Comparison of ENCODE assay signal across 21 cellular contexts in genomic region chr2:203252851-203253250, GRCh38. TPM values are rescaled to one million over a fixed set of nuclear protein-coding genes. Genes with fewer than 3 reads are reported as not detected.
DNase-seq lines count a peak whose midpoint lies in the region; ATAC-seq and TF ChIP-seq lines count a peak whose summit lies in the region.
"Had no signal": no experiment of that assay in that cellular context is flagged by ENCODE, and none has a peak within 500 bp of the region (broad histone marks: within the 10 kb centered on the region; RNA-seq: fewer than 3 reads in every experiment).

No MANE protein-coding gene starts in this region.

- no peaks in the 10 kb centered on the region for H3K27me3 ChIP-seq in mesenchymal stem cell (ENCODE audit: control insufficient read depth in 1 of 2, insufficient read depth in 1 of 2, low read length in 2 of 2)
- H3K27me3 ChIP-seq in testis, result no peaks in the 10 kb centered on the region

- intact Hi-C loops in testis (cut with DNase I; ENCODE audit: low total_unique reads), result no loop called here

- H3K27ac ChIP-seq in mesenchymal stem cell (ENCODE audit: low read length, poor library complexity, severe bottlenecking), result no peak overlapping the region
- H3K27ac ChIP-seq in testis, result peak overlapping the region; percentile 80 to 89
- H3K27ac ChIP-seq: C4-2B, GM23248, PC-9 had no signal

- in situ Hi-C loops in KBM-7 (cut with MboI; ENCODE audit: low pct_unique_long_range_greater_than_20kb, low sequenced_read_pairs), result no loop called here

- no peak overlapping the region for H3K18ac ChIP-seq in mesenchymal stem cell (ENCODE audit: low read depth in 1 of 2, low read length in 2 of 2)

- CTCF ChIA-PET in activated CD8-positive, alpha-beta memory T cell treated with anti-CD3 and anti-CD28 coated beads, Interleukin-2, amount 10 ng/mL, durations not matched to agents 7 days and 5 days (lab: Charles Lee), result no interaction called here

- H3K4me1 ChIP-seq in mesenchymal stem cell (ENCODE audit: control insufficient read depth, insufficient read depth, low read depth, low read length) (no peaks in the 10 kb centered on the region), testis (peaks cover 49% of the 10 kb centered on the region)
- H3K4me1 ChIP-seq: HAP-1 had no signal

- H2BK5ac ChIP-seq in mesenchymal stem cell (ENCODE audit: low read depth, low read length, poor library complexity, severe bottlenecking), result no peak overlapping the region

- H3K4me3 ChIP-seq in mesenchymal stem cell (ENCODE audit: insufficient read depth in 1 of 2, low read depth in 1 of 2, low read length in 2 of 2) (no peak overlapping the region), testis (no peak overlapping the region)
- H3K4me3 ChIP-seq: GM23248, HAP-1, K562, PC-9 had no signal

- H3K4me2 ChIP-seq in mesenchymal stem cell (ENCODE audit: low read length, poor library complexity, severe bottlenecking), result no peak overlapping the region
- H3K4me2 ChIP-seq: PC-9 had no signal

- H3K23ac ChIP-seq in mesenchymal stem cell (ENCODE audit: low read length in 2 of 2), result no peak overlapping the region

- TF ChIP-seq CTCF in testis (IDR thresholded peaks at IDR 0.05), result no peak

- H2BK15ac ChIP-seq in mesenchymal stem cell (ENCODE audit: low read depth, poor library complexity, severe bottlenecking), result no peak overlapping the region

- WGBS in mesenchymal stem cell, result 97% methylated on average over 12 of the region's 12 CpGs
- WGBS in testis, 2 donors, result 92 to 94% methylated on average over 12 of the region's 12 CpGs

- no peak overlapping the region for H3K14ac ChIP-seq in mesenchymal stem cell (ENCODE audit: low read length in 2 of 2)

- no peak for ATAC-seq in activated CD8-positive, alpha-beta memory T cell treated with anti-CD3 and anti-CD28 coated beads, Interleukin-2, amount 10 ng/mL, durations not matched to agents 7 days and 5 days
- no peak for ATAC-seq in activated T-helper 17 cell treated with anti-CD3 and anti-CD28 coated beads, Interleukin-2, amount 50 U/mL, for 72 hours (replicated peaks)
- ATAC-seq: K562 had no signal

- no peak for DNase-seq in activated CD8-positive, alpha-beta memory T cell treated with anti-CD3 and anti-CD28 coated beads, Interleukin-2, amount 10 ng/mL, durations not matched to agents 7 days and 5 days
- no peak for DNase-seq in activated CD8-positive, alpha-beta memory T cell treated with anti-CD3 and anti-CD28 coated beads, Interleukin-2, amount 50 U/mL, for 48 hours
- DNase-seq in mesenchymal stem cell (no peak), testis (no peak), KBM-7 (no peak), SW480 (ENCODE audit: low spot score) (no peak)
- DNase-seq: GM23248, MM.1S, NCI-H1048, NCI-H1436, NCI-H1930, NCI-H226, NCI-H510A treated with DMSO at 0.1 percent for 48 hours, NCI-H748 treated with DMSO at 0.1 percent for 48 hours, PC-9, RPMI8226, SHP77 had no signal

- H3K36me3 Mint-ChIP-seq in activated CD8-positive, alpha-beta memory T cell treated with anti-CD3 and anti-CD28 coated beads, Interleukin-2, amount 10 ng/mL, durations not matched to agents 7 days and 5 days, result peaks cover 36% of the 10 kb centered on the region
- H3K36me3 Mint-ChIP-seq in activated T-helper 17 cell treated with anti-CD3 and anti-CD28 coated beads, Interleukin-2, amount 50 U/mL, for 72 hours (ENCODE audit: low read depth), result peaks cover 98% of the 10 kb centered on the region

- H2AK5ac ChIP-seq in mesenchymal stem cell (ENCODE audit: low read length, severe bottlenecking), result no peak overlapping the region

- no peak overlapping the region for H3K4ac ChIP-seq in mesenchymal stem cell (ENCODE audit: low read depth in 1 of 2, low read length in 2 of 2)

- no peak overlapping the region for H3K9ac ChIP-seq in mesenchymal stem cell (ENCODE audit: low read length)
- H3K9ac ChIP-seq: GM23248 had no signal

- no peaks in the 10 kb centered on the region for H3K9me3 Mint-ChIP-seq in activated CD8-positive, alpha-beta memory T cell treated with anti-CD3 and anti-CD28 coated beads, Interleukin-2, amount 10 ng/mL, durations not matched to agents 7 days and 5 days (ENCODE audit: low read depth)
- no peaks in the 10 kb centered on the region for H3K9me3 Mint-ChIP-seq in activated T-helper 17 cell treated with anti-CD3 and anti-CD28 coated beads, Interleukin-2, amount 50 U/mL, for 72 hours

- H4K91ac ChIP-seq in mesenchymal stem cell (ENCODE audit: low read length), result no peak overlapping the region

- H3K27ac Mint-ChIP-seq in activated CD8-positive, alpha-beta memory T cell treated with anti-CD3 and anti-CD28 coated beads, Interleukin-2, amount 10 ng/mL, durations not matched to agents 7 days and 5 days, result peak overlapping the region; percentile 58
- H3K27ac Mint-ChIP-seq in activated T-helper 17 cell treated with anti-CD3 and anti-CD28 coated beads, Interleukin-2, amount 50 U/mL, for 72 hours, result peak overlapping the region; percentile 74

- no peak overlapping the region for H2BK120ac ChIP-seq in mesenchymal stem cell (ENCODE audit: low read depth, low read length)

- H4K8ac ChIP-seq in mesenchymal stem cell (ENCODE audit: low read length), result peak overlapping the region; percentile 24

- H2BK12ac ChIP-seq in mesenchymal stem cell (ENCODE audit: low read length in 2 of 2), result no peak overlapping the region

- H3K36me3 ChIP-seq in mesenchymal stem cell (ENCODE audit: control insufficient read depth in 1 of 2, insufficient read depth in 2 of 2, low read depth in 1 of 2, low read length in 2 of 2), result peaks cover 34 to 60% of the 10 kb centered on the region in 2 experiments
- H3K36me3 ChIP-seq in testis (ENCODE audit: low read depth, missing control alignments), result no peaks in the 10 kb centered on the region

- no peak for TF ChIP-seq POLR2A in testis (IDR thresholded peaks at IDR 0.05)

- no peak overlapping the region for H3K4me3 Mint-ChIP-seq in activated CD8-positive, alpha-beta memory T cell treated with anti-CD3 and anti-CD28 coated beads, Interleukin-2, amount 10 ng/mL, durations not matched to agents 7 days and 5 days
- H3K4me3 Mint-ChIP-seq in activated T-helper 17 cell treated with anti-CD3 and anti-CD28 coated beads, Interleukin-2, amount 50 U/mL, for 72 hours, result no peak overlapping the region

- peaks cover 8% of the 10 kb centered on the region for H3K4me1 Mint-ChIP-seq in activated CD8-positive, alpha-beta memory T cell treated with anti-CD3 and anti-CD28 coated beads, Interleukin-2, amount 10 ng/mL, durations not matched to agents 7 days and 5 days
- no peaks in the 10 kb centered on the region for H3K4me1 Mint-ChIP-seq in activated T-helper 17 cell treated with anti-CD3 and anti-CD28 coated beads, Interleukin-2, amount 50 U/mL, for 72 hours

- H3K79me1 ChIP-seq in mesenchymal stem cell (replicated peaks; ENCODE audit: low read length, poor library complexity, severe bottlenecking), result peaks cover 35% of the 10 kb centered on the region

- no peaks in the 10 kb centered on the region for H3K9me3 ChIP-seq in mesenchymal stem cell (ENCODE audit: control insufficient read depth, low read length)
- no peaks in the 10 kb centered on the region for H3K9me3 ChIP-seq in testis
- H3K9me3 ChIP-seq: HAP-1 had no signal

- H3K27me3 Mint-ChIP-seq in activated CD8-positive, alpha-beta memory T cell treated with anti-CD3 and anti-CD28 coated beads, Interleukin-2, amount 10 ng/mL, durations not matched to agents 7 days and 5 days, result no peaks in the 10 kb centered on the region
- H3K27me3 Mint-ChIP-seq in activated T-helper 17 cell treated with anti-CD3 and anti-CD28 coated beads, Interleukin-2, amount 50 U/mL, for 72 hours, result no peaks in the 10 kb centered on the region

- H2AFZ ChIP-seq in mesenchymal stem cell (ENCODE audit: low read depth, low read length), result no peak overlapping the region
- H2AFZ ChIP-seq: GM23248, PC-9 had no signal

RNA-seq across cellular contexts. Expression of gene CYP20A1, which starts 14.0 kb away (rescaled TPM):
- 10 to 100 TPM; 14.3 to 16.9 TPM for total RNA-seq in activated CD8-positive, alpha-beta memory T cell treated with anti-CD3 and anti-CD28 coated beads, Interleukin-2, amount 10 ng/mL, durations not matched to agents 7 days and 5 days
- 10 to 100 TPM; 19.1 to 21.7 TPM for total RNA-seq in activated T-helper 17 cell treated with anti-CD3 and anti-CD28 coated beads, Interleukin-2, amount 50 U/mL, for 72 hours
- 13.5 TPM for polyA plus RNA-seq in mesenchymal stem cell (2013, experiment 1 of 2)
- 12.3 TPM for polyA plus RNA-seq in mesenchymal stem cell (2013, experiment 2 of 2)
- total RNA-seq in testis, result 10 to 100 TPM; 38.7 to 40.8 TPM
- polyA plus RNA-seq in testis (ENCODE audit: insufficient read depth, low read depth, low replicate concordance), result 16.9 TPM
